Comparison of ENCODE assay signal across 8 cellular contexts in the genomic region with DNA sequence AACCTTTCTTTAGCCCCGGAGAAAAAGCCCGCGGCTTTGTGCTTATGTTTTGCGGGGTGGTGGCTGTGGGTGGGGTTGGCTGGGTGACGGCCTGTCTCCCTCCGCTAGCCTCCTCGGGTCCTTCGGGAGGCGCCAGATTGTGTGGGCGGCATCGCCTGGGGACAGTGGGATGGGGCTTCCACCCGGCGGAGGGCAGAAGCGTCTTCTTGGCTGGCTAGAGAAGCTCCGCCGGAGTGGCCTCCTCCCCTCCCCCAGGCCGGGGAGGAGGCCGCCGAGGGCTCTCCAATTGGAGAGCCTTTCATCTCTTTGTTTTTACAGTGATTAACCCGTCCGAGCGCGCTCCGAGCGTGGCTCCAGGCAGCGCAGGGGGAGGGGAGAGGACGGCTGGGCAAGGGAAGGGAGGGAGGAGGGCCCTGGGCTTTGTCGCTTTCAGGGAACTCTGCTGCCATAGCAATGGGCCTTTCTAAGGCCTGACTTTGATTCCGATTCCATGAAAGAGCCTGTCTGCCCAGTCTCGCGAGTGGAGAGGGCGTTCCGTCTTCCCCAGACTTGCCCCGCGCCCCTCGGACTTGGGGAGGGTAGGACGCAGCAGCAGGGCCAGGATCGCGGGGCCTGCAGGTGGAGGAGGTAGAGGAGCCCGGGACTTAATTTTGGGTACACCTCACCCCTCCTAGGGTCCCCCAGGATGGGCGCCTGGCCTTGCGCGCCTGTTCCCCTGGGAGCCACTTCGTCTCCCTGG. TPM values are rescaled to one million over a fixed set of nuclear protein-coding genes. Genes with fewer than 3 reads are reported as not detected.
A peak's percentile ranks its signal among the peaks of the same experiment; 100 is the strongest.
DNase-seq lines count a peak whose midpoint lies in the region; ATAC-seq, FAIRE-seq and TF ChIP-seq lines count a peak whose summit lies in the region.

No MANE protein-coding gene starts in this region.

- H3K4me2 ChIP-seq in endothelial cell of umbilical vein (ENCODE audit: insufficient read depth, low read length) = no peak overlapping the region

- H3K27me3 Mint-ChIP-seq in nephron progenitor cell (ENCODE audit: low read depth, poor library complexity) = peaks cover 91% of the 10 kb centered on the region

- no peak overlapping the region for H3K27ac Mint-ChIP-seq in nephron progenitor cell

- H2AFZ ChIP-seq in endothelial cell of umbilical vein (ENCODE audit: low read depth, low read length) = peak overlapping the region; percentile 24

- peaks cover 58% of the 10 kb centered on the region for H3K4me1 Mint-ChIP-seq in nephron progenitor cell

- intact Hi-C loops in endothelial cell of umbilical vein (cut with micrococcal nuclease) (no loop called here), ovary (cut with DNase I) (no loop called here)

- no peak overlapping the region for H3K9ac ChIP-seq in endothelial cell of umbilical vein (replicated peaks; ENCODE audit: extremely low read depth, insufficient read depth, low read length)

- dilution Hi-C loops in endothelial cell of umbilical vein (cut with MboI; ENCODE audit: extremely low pct_ligation_motif_present, low sequenced_read_pairs) = no loop called here

- H3K9me3 Mint-ChIP-seq in nephron progenitor cell = no peaks in the 10 kb centered on the region

- peak; percentile 97 for DNase-seq in H7
- peak; percentile 60 to 78 for DNase-seq in NCI-H526 (lab: John Stamatoyannopoulos, UW)
- peak; percentile 11 for DNase-seq in endothelial cell of umbilical vein (ENCODE audit: low read depth, low spot score)
- DNase-seq in nephron progenitor cell = peak; percentile 80
- DNase-seq in ovary = no peak

- H3K4me3 ChIP-seq in H7 (ENCODE audit: insufficient read depth, low read depth, low read length) = peak overlapping the region; percentile 19
- no peak overlapping the region for H3K4me3 ChIP-seq in endothelial cell of umbilical vein (replicated peaks in 1 of 3; ENCODE audit: insufficient read depth in 1 of 3, low read depth in 1 of 3, low read length in 3 of 3)
- H3K4me3 ChIP-seq in ovary = no peak overlapping the region

- no TSS peak for BruUV-seq in endothelial cell of umbilical vein (replicated peaks; lab: Mats Ljungman, UMichigan)

- ATAC-seq in HG03354 (IDR thresholded peaks at IDR 0.05; ENCODE audit: poor library complexity, severe bottlenecking, unreplicated experiment) (no peak), HG02870 (IDR thresholded peaks at IDR 0.05; ENCODE audit: unreplicated experiment) (no peak), GM18858 (IDR thresholded peaks at IDR 0.05; ENCODE audit: unreplicated experiment) (no peak)

- no peaks in the 10 kb centered on the region for H3K9me1 ChIP-seq in endothelial cell of umbilical vein (replicated peaks; ENCODE audit: control insufficient read depth, extremely low read depth, insufficient read depth, low read length)

- no peak for FAIRE-seq in endothelial cell of umbilical vein (lab: Jason Lieb, UNC)

- TF ChIP-seq POLR2A in endothelial cell of umbilical vein (IDR thresholded peaks at IDR 0.05; ENCODE audit: low read depth, low read length) (no peak), ovary (IDR thresholded peaks at IDR 0.05) (no peak)

- CTCF ChIA-PET in endothelial cell of umbilical vein (lab: Charles Lee) = interaction anchor here (1.4 to 2.6 kb wide), 3 partner anchors 9 to 77 kb away, joined by 4 to 23 read pairs (median 5); no protein-coding TSS in a partner anchor

- H3K79me2 ChIP-seq in endothelial cell of umbilical vein (ENCODE audit: control insufficient read depth, insufficient read depth, low read length) = no peaks in the 10 kb centered on the region

- no peak overlapping the region for H3K27ac ChIP-seq in endothelial cell of umbilical vein (ENCODE audit: insufficient read depth, low read depth, low read length)
- H3K27ac ChIP-seq in ovary = no peak overlapping the region

- no peaks in the 10 kb centered on the region for H3K9me3 ChIP-seq in endothelial cell of umbilical vein (replicated peaks; ENCODE audit: control insufficient read depth, insufficient read depth, low read length)
- H3K9me3 ChIP-seq in ovary = no peaks in the 10 kb centered on the region

- peaks cover 94% of the 10 kb centered on the region for H3K27me3 ChIP-seq in H7 (ENCODE audit: control insufficient read depth, insufficient read depth, low read length)
- peaks cover 70 to 71% of the 10 kb centered on the region in 2 experiments for H3K27me3 ChIP-seq in endothelial cell of umbilical vein (ENCODE audit: control insufficient read depth in 2 of 2, insufficient read depth in 2 of 2, low read length in 2 of 2)
- no peaks in the 10 kb centered on the region for H3K27me3 ChIP-seq in ovary

- H3K36me3 ChIP-seq in H7 (replicated peaks; ENCODE audit: control insufficient read depth, insufficient read depth, low read length) (no peaks in the 10 kb centered on the region), endothelial cell of umbilical vein (ENCODE audit: control insufficient read depth in 2 of 2, extremely low read depth in 1 of 2, insufficient read depth in 2 of 2, low read length in 2 of 2) (no peaks in the 10 kb centered on the region), ovary (no peaks in the 10 kb centered on the region)

- H4K20me1 ChIP-seq in endothelial cell of umbilical vein (replicated peaks; ENCODE audit: control insufficient read depth, extremely low read depth, insufficient read depth, low read length) = no peaks in the 10 kb centered on the region

- POLR2A ChIA-PET in endothelial cell of umbilical vein (lab: Charles Lee) = no interaction called here

- TF ChIP-seq CTCF in endothelial cell of umbilical vein (IDR thresholded peaks at IDR 0.05; ENCODE audit: extremely low read depth in 1 of 2, insufficient read depth in 1 of 2, low read depth in 1 of 2, low read length in 2 of 2) = no peak
- no peak for TF ChIP-seq CTCF in nephron progenitor cell (IDR thresholded peaks at IDR 0.05)
- TF ChIP-seq CTCF in ovary (IDR thresholded peaks at IDR 0.05) = no peak

- H3K4me3 Mint-ChIP-seq in nephron progenitor cell = peak overlapping the region; percentile 83

- peaks cover 3% of the 10 kb centered on the region for H3K4me1 ChIP-seq in endothelial cell of umbilical vein (ENCODE audit: control insufficient read depth, extremely low read depth, insufficient read depth, low read length)
- peaks cover 3% of the 10 kb centered on the region for H3K4me1 ChIP-seq in ovary (ENCODE audit: insufficient read depth)

- H3K36me3 Mint-ChIP-seq in nephron progenitor cell (ENCODE audit: low read depth) = no peaks in the 10 kb centered on the region

- no peak for TF ChIP-seq EP300 in ovary (IDR thresholded peaks at IDR 0.05)

- 0 to 1% (median 1%) methylated on average over 42 to 44 of the region's 44 CpGs for WGBS in ovary, 3 donors

TF ChIP-seq in endothelial cell of umbilical vein, 7 proteins besides CTCF, POLR2A, EP300 and RAD21:
- TF ChIP-seq EZH2 (IDR thresholded peaks at IDR 0.05; ENCODE audit: borderline replicate concordance, low read depth, low read length, severe bottlenecking) (peak; percentile 16), MYC (IDR thresholded peaks at IDR 0.05; ENCODE audit: low read depth, low read length) (no peak), FOS (IDR thresholded peaks at IDR 0.05; ENCODE audit: borderline replicate concordance, insufficient read depth, low read length) (no peak)
- TF ChIP-seq, protein P1, sequence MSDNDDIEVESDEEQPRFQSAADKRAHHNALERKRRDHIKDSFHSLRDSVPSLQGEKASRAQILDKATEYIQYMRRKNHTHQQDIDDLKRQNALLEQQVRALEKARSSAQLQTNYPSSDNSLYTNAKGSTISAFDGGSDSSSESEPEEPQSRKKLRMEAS (IDR thresholded peaks at IDR 0.05; ENCODE audit: insufficient read depth, insufficient read length) = no peak

RNA-seq across cellular contexts. Expression of gene TIFAB, which starts 36.7 kb away (rescaled TPM):
- not detected in 2 replicates for total RNA-seq in H7 (2014; rRNA removed; shearing (Covaris generic))
- total RNA-seq in endothelial cell of umbilical vein (not detected in 2 replicates), ovary (under 1 TPM in 2 of 7 donors, not detected in 5; 0.05 to 0.08 TPM)
- polyA plus RNA-seq in endothelial cell of umbilical vein (not detected in 2 replicates), ovary (under 1 TPM in 1 of 2 donors, not detected in 1; 0.33 TPM)
- polyA plus RNA-seq in endothelial cell of umbilical vein (2011; cell fraction: cytosol; rRNA removed) = not detected in 2 replicates
- polyA plus RNA-seq in endothelial cell of umbilical vein (2011; cell fraction: nucleus; rRNA removed) = not detected in 2 replicates
- not detected in 2 replicates for polyA plus RNA-seq in endothelial cell of umbilical vein (2012)
- polyA minus RNA-seq in endothelial cell of umbilical vein = not detected in 2 replicates
- not detected for polyA minus RNA-seq in endothelial cell of umbilical vein (2011; cell fraction: cytosol; rRNA and poly(A)+ RNA removed)
- not detected in 2 replicates for polyA minus RNA-seq in endothelial cell of umbilical vein (2011; cell fraction: nucleus; rRNA and poly(A)+ RNA removed)

RNA-seq across cellular contexts. Expression of gene DCANP1, which starts 41.7 kb away (rescaled TPM):
- total RNA-seq in H7 (2014; rRNA removed; shearing (Covaris generic)) = not detected in 2 replicates
- not detected in 2 replicates for total RNA-seq in endothelial cell of umbilical vein
- not detected in 2 replicates for polyA plus RNA-seq in endothelial cell of umbilical vein
- polyA plus RNA-seq in endothelial cell of umbilical vein (2011; cell fraction: cytosol; rRNA removed) = not detected in 2 replicates
- not detected in 2 replicates for polyA plus RNA-seq in endothelial cell of umbilical vein (2011; cell fraction: nucleus; rRNA removed)
- polyA plus RNA-seq in endothelial cell of umbilical vein (2012) = not detected in 2 replicates
- not detected in 2 replicates for polyA minus RNA-seq in endothelial cell of umbilical vein
- polyA minus RNA-seq in endothelial cell of umbilical vein (2011; cell fraction: cytosol; rRNA and poly(A)+ RNA removed) = not detected
- polyA minus RNA-seq in endothelial cell of umbilical vein (2011; cell fraction: nucleus; rRNA and poly(A)+ RNA removed) = not detected in 2 replicates
- under 1 TPM in 1 of 7 donors, not detected in 6; 0.08 TPM for total RNA-seq in ovary
- polyA plus RNA-seq in ovary = not detected

RNA-seq across cellular contexts. Expression of gene NEUROG1, which starts 46.9 kb away (rescaled TPM):
- total RNA-seq in H7 (2014; rRNA removed; shearing (Covaris generic)) = not detected in 2 replicates
- total RNA-seq in endothelial cell of umbilical vein (not detected in 2 replicates), ovary (not detected)
- polyA plus RNA-seq in endothelial cell of umbilical vein (not detected in 2 replicates), ovary (under 1 TPM in 1 of 2 donors, not detected in 1; 0.06 TPM)
- polyA plus RNA-seq in endothelial cell of umbilical vein (2011; cell fraction: cytosol; rRNA removed) = not detected in 2 replicates
- not detected in 2 replicates for polyA plus RNA-seq in endothelial cell of umbilical vein (2011; cell fraction: nucleus; rRNA removed)
- not detected in 2 replicates for polyA plus RNA-seq in endothelial cell of umbilical vein (2012)
- not detected in 2 replicates for polyA minus RNA-seq in endothelial cell of umbilical vein
- not detected for polyA minus RNA-seq in endothelial cell of umbilical vein (2011; cell fraction: cytosol; rRNA and poly(A)+ RNA removed)
- polyA minus RNA-seq in endothelial cell of umbilical vein (2011; cell fraction: nucleus; rRNA and poly(A)+ RNA removed) = not detected in 2 replicates

Comparison
In these comparisons a context has a peak if more than half of its experiments do, and no peak if none do; other contexts are left out.
1. DNase-seq: peak in H7 (single experiment), NCI-H526 (2 of 2), endothelial cell of umbilical vein (single experiment) and nephron progenitor cell (single experiment); none in ovary (0 of 5).